Comparison of ENCODE assay signal across 28 cellular contexts in the genomic region with DNA sequence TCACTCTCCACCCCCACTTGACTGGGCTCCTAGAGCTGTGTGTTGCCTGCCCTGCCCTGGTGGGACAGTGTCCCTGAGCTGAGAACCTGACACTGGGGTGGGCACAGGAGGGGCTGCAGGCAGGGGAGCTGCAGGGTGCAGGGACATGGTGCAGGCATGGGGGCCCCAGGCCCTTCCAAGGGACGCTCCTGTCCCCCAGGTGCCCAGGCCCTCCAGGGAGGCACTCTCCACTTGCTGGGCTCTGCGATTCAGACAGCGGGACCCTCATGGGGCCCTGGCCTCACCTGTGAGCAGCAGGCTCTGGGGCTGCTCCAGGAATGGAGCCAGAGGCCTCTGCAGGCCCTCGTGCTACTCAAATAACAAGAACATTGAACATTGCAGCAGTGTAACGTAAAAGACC.
"Had no signal": no experiment of that assay in that cellular context is flagged by ENCODE, and none has a peak within 500 bp of the region (broad histone marks: within the 10 kb centered on the region; RNA-seq: fewer than 3 reads in every experiment).

No MANE protein-coding gene starts in this region.

- DNase-seq: hypothalamus; immature natural killer cell; left colon; mesendoderm; naive B cell; natural killer cell; nephron progenitor cell; pancreas; posterior cingulate gyrus; retina; right cardiac atrium; stimulated activated CD4-positive, alpha-beta T cell treated with anti-CD3 and anti-CD28 coated beads, Interleukin-12 subunit alpha, Interleukin-12 subunit beta, amount 100 ng/mL, for 4 hours; stimulated activated CD4-positive, alpha-beta T cell treated with anti-CD3 and anti-CD28 coated beads, Interleukin-15, amount 100 ng/mL, for 24 hours; stimulated activated CD4-positive, alpha-beta T cell treated with anti-CD3 and anti-CD28 coated beads, Interleukin-2, amount 100 ng/mL, for 24 hours; stimulated activated CD4-positive, alpha-beta T cell treated with anti-CD3 and anti-CD28 coated beads, Interleukin-4, amount 100 ng/mL, for 1 hour; stimulated activated naive CD4-positive, alpha-beta T cell treated with Interleukin-2 at 50 U/mL for 16 hours; tibial artery; trophoblast cell had no signal

- H3K9me3 Mint-ChIP-seq: mesothelial cell of epicardium, natural killer cell, nephron progenitor cell, neural progenitor cell had no signal

- H3K27ac ChIP-seq: left lung, neural progenitor cell, pancreas, prostate gland, skin epidermis, suprapubic skin, thoracic aorta, tibial artery, upper lobe of right lung had no signal

- H3K27me3 ChIP-seq: neural progenitor cell, pancreas had no signal

- H3K27ac Mint-ChIP-seq: immature natural killer cell, mesothelial cell of epicardium, naive B cell, natural killer cell, nephron progenitor cell, neural progenitor cell had no signal

- H3K4me3 ChIP-seq: left lung, lung, neural progenitor cell, pancreas, prostate gland, skin epidermis, suprapubic skin, thoracic aorta, tibial artery, upper lobe of right lung had no signal

- ATAC-seq: left colon, left lung, natural killer cell, pancreas, right cardiac atrium, sciatic nerve, upper lobe of right lung had no signal

- H3K4me3 Mint-ChIP-seq: immature natural killer cell, mesothelial cell of epicardium, naive B cell, natural killer cell, nephron progenitor cell, neural progenitor cell had no signal

- H3K4me1 Mint-ChIP-seq: immature natural killer cell, natural killer cell had no signal

- H3K9me3 ChIP-seq: left lung, pancreas, prostate gland, suprapubic skin, thoracic aorta, tibial artery, upper lobe of right lung had no signal

- H3K36me3 ChIP-seq: left lung, neural progenitor cell, pancreas, prostate gland, suprapubic skin, thoracic aorta, tibial artery, upper lobe of right lung had no signal

- H3K4me1 ChIP-seq: pancreas, prostate gland, suprapubic skin, tibial artery, upper lobe of right lung had no signal
